ENCODE assay signal across 25 cellular contexts in the genomic region with DNA sequence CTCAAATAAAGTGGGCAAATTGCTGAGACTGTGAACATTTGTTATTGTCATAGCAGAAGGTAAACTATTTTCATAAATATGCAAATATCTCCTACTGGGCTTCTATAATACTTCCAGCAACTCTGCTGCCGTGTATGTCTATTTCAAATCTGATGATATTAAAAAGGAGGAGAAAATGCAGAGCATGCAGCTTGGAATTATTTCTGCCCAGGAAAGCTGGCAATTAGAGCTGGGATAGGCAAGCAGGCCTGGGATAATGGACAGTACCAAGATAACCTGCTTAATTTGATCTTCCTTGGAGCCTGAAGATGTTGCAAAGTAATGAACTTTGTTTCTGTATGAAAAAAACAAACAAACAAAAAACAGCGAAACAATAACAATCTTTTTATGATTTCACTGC.
"Had no signal": no experiment of that assay in that cellular context is flagged by ENCODE, and none has a peak within 500 bp of the region (broad histone marks: within the 10 kb centered on the region; RNA-seq: fewer than 3 reads in every experiment).

No MANE protein-coding gene starts in this region.

- H3K27ac ChIP-seq: neural progenitor cell, ovary, parathyroid adenoma, psoas muscle, right lobe of liver, sigmoid colon, stomach, suprapubic skin, testis, tibial artery, transverse colon, upper lobe of right lung, uterus had no signal

- DNase-seq: natural killer cell; occipital lobe; ovary; posterior cingulate gyrus; psoas muscle; right cardiac atrium; right lobe of liver; sigmoid colon; small intestine; stimulated activated CD4-positive, alpha-beta T cell treated with anti-CD3 and anti-CD28 coated beads, Interleukin-15, amount 100 ng/mL, for 24 hours; stimulated activated CD4-positive, alpha-beta T cell treated with anti-CD3 and anti-CD28 coated beads, Interleukin-2, amount 100 ng/mL, for 24 hours; stimulated activated CD4-positive, alpha-beta T cell treated with anti-CD3 and anti-CD28 coated beads, Interleukin-2, amount 100 ng/mL, for 48 hours; stimulated activated CD4-positive, alpha-beta T cell treated with anti-CD3 and anti-CD28 coated beads, Interleukin-4, amount 100 ng/mL, for 24 hours; stimulated activated naive B cell treated with anti-CD40 and anti-IgM and Interleukin-4, amounts not matched to agents 10 μg/mL and 1 μg/mL and 100 μg/mL, for 72 hours; stimulated activated naive CD4-positive, alpha-beta T cell treated with Interleukin-2 at 50 U/mL for 16 hours; stomach; testis; tibial artery; transverse colon; upper lobe of right lung; uterus had no signal

- ATAC-seq: natural killer cell; psoas muscle; right cardiac atrium; right lobe of liver; stimulated activated effector memory CD8-positive, alpha-beta T cell treated with anti-CD3 and anti-CD28 coated beads, Interleukin-12 subunit alpha, Interleukin-12 subunit beta, amount 100 ng/mL, for 72 hours; stimulated activated naive B cell treated with anti-CD40 and anti-IgM and Interleukin-4, amounts not matched to agents 10 μg/mL and 1 μg/mL and 100 μg/mL, for 72 hours; upper lobe of right lung had no signal
